In the genomic region with DNA sequence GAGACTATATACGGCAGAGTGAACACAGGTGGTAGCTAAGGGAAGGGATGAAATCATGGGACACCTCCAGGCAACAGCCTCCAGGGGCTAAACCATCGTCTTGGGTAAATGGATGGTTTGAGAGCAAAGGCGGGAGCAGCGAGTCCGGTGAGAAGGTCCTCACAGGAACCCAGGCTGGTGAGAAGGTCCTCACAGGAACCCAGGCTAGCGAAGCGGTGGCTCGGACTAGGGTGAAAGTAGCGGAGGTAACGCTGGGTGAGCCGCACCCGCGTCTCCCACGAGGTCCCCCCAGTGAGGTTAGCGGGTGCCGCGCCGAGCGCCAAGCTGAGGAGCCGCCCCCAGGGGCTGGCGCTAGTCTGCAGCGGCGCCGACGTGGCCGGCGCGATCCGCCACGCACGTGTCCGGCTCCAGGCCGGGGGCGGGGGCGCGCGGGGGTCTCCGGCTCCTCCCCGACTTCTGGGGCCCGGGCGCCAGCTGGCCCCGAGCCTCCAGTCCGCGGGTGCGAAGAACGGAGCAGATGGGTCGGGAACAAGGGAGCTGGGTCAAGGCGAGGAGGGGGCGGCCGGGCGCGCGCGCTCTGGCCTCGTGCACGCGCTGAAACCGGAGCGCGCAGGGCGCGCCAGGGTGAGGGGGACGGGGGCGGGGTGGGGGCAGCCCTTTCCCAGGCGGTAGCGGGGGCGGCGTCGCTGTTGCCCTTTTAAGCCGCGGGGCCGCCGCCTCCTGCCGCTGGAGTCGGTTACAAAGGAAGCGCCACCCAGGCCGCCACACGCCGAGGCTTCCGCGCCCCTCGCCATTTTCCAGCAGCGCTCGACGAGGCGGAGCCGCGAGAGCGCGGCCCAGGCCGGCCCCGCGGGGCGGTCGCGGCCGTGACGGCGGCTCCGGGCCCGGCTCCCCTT, we compare ENCODE assay signal across 7 cellular contexts. TPM values are rescaled to one million over a fixed set of nuclear protein-coding genes. Genes with fewer than 3 reads are reported as not detected.
A peak's percentile ranks its signal among the peaks of the same experiment; 100 is the strongest.
DNase-seq lines count a peak whose midpoint lies in the region; ATAC-seq, FAIRE-seq and TF ChIP-seq lines count a peak whose summit lies in the region.

A gene (plus strand): TSS at position 726 of the 896 bp plus-strand sequence. CDS start 220 bp downstream, outside the sequence.

- no peaks in the 10 kb centered on the region for H3K4me1 ChIP-seq in colonic mucosa

- FAIRE-seq in GM18507 (lab: Jason Lieb, UNC) = peak; percentile 70

- intact Hi-C loops in colonic mucosa (cut with DNase I) (no loop called here), left colon (cut with DNase I, micrococcal nuclease) (no loop called here)

- H3K9ac ChIP-seq in colonic mucosa (ENCODE audit: low read depth in 2 of 2, low read length in 2 of 2) = peak within 1 kb of the TSS; percentile 83 to 89

- H3K27ac ChIP-seq in colonic mucosa = peak within 1 kb of the TSS; percentile 88

- DNase-seq in GM18507 (ENCODE audit: extremely low spot score, insufficient read length, low read depth) = peak; percentile 65
- peak; percentile 17 for DNase-seq in NCI-H345 treated with DMSO at 0.1 percent for 48 hours (lab: John Stamatoyannopoulos, UW; ENCODE audit: unreplicated experiment)
- peak; percentile 78 for DNase-seq in activated CD4-positive, alpha-beta T cell treated with anti-CD3 and anti-CD28 coated beads for 48 hours
- peak; percentile 65 for DNase-seq in colonic mucosa
- DNase-seq in left colon = peak; percentile 63 to 76
- DNase-seq in stimulated activated CD4-positive, alpha-beta T cell treated with anti-CD3 and anti-CD28 coated beads, Interleukin-2, amount 100 ng/mL, for 24 hours = peak; percentile 69 to 79

- no peaks in the 10 kb centered on the region for H3K9me3 ChIP-seq in colonic mucosa

- TF ChIP-seq CTCF in colonic mucosa (IDR thresholded peaks at IDR 0.05) = no peak

- peak; percentile 42 for ATAC-seq in HG02981 (IDR thresholded peaks at IDR 0.05; ENCODE audit: unreplicated experiment)
- ATAC-seq in left colon = peak; percentile 52

- peak within 1 kb of the TSS; percentile 88 for H3K4me3 ChIP-seq in colonic mucosa

- H3K36me3 ChIP-seq in colonic mucosa = no peaks in the 10 kb centered on the region

- no peaks in the 10 kb centered on the region for H3K27me3 ChIP-seq in colonic mucosa

RNA-seq across cellular contexts. Expression of the gene that starts here (rescaled TPM):
- total RNA-seq in colonic mucosa = 10 to 100 TPM; 16.6 to 25.1 TPM
- total RNA-seq in left colon = 10 to 100 TPM; 16.0 to 19.4 TPM

Comparison
In these comparisons a context has a peak if more than half of its experiments do, and no peak if none do; other contexts are left out.
1. Peak in every context shown above with its lines: DNase-seq, ATAC-seq, H3K4me3 ChIP-seq and H3K27ac ChIP-seq.
2. DNase-seq: peak in every context shown above with its lines; median percentile 78 in activated CD4-positive, alpha-beta T cell treated with anti-CD3 and anti-CD28 coated beads for 48 hours; 74 in stimulated activated CD4-positive, alpha-beta T cell treated with anti-CD3 and anti-CD28 coated beads, Interleukin-2, amount 100 ng/mL, for 24 hours; 70 in left colon; 65 in GM18507; 65 in colonic mucosa; 17 in NCI-H345 treated with DMSO at 0.1 percent for 48 hours.